ENCODE assay signal across 1 cellular context in the genomic region with DNA sequence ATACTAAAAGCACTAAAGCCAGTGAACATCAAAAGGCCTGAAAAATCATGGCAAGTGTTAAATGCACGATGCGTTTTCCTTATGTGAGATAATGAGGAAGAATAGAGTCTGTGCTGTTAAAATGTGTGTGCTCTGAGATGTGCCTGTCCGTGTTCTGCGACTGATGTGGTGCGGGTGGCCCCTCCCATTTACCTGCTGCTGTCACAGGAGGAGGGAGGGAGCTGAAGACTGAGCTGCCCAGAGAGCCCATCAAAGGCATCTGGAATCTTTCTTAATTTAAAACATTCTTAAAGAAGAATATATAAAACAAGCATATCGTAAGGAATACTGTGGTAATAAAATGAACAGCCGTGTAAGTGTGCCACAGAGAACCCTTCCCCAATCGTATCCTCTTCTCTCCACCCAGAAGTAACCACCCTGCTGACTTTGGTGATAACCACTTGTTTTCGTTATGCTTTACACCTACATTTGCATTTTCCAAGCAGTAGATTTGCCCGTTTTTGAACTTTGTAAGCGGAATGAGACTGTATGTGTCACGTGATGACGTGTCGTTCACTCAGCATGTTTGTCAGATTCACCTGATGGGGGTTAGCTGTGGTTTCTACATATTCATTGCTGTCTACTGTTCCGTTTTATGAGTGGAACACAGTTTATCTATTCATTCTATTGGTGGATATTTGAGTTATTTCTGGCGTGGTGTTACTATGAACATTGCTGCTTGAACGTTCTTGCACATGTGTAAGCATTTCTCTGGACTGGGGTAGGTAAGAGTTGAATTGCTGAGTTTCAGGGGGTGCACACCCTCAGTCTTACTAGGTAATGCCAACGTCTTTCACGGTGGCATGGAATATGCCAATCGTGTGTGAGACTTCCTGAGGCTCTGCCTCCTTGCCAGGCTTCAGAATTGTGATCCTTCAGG.
TF ChIP-seq lines count a peak whose summit lies in the region.

No MANE protein-coding gene starts in this region.

TF ChIP-seq in endothelial cell of umbilical vein, 7 proteins besides CTCF, POLR2A, EP300 and RAD21 (continued from another document):
- no peak for TF ChIP-seq MYC (IDR thresholded peaks at IDR 0.05; ENCODE audit: low read depth, low read length)
- no peak for TF ChIP-seq FOS (IDR thresholded peaks at IDR 0.05; ENCODE audit: borderline replicate concordance, insufficient read depth, low read length)
- no peak for TF ChIP-seq GATA2 (IDR thresholded peaks at IDR 0.05; ENCODE audit: insufficient read depth, insufficient read length, low read depth, low read length)
